In the genomic region with DNA sequence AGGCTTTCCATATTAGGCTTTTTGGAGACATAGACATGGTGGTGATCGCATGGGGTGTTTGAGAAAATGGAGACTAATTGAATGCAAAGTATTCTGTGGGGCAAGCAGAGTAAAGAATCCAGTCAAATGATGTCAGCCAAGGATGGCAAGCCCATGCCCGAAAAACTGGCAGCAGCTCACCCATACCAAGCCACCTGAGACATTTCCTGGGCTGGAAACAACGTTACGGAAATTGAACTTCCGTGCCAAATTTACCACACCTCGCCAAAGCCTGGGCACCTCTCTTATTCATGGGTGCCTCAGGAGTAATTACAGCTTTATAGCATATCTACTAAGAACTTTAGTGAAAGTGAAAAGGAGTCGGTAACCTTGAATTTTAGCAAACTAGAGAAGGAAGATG, we compare ENCODE assay signal across 20 cellular contexts.
DNase-seq lines count a peak whose midpoint lies in the region; ATAC-seq and TF ChIP-seq lines count a peak whose summit lies in the region.
"Had no signal": no experiment of that assay in that cellular context is flagged by ENCODE, and none has a peak within 500 bp of the region (broad histone marks: within the 10 kb centered on the region; RNA-seq: fewer than 3 reads in every experiment).

No MANE protein-coding gene starts in this region.

- no peaks in the 10 kb centered on the region for H3K27me3 ChIP-seq in SJSA1 (replicated peaks)
- H3K27me3 ChIP-seq in osteoblast (ENCODE audit: insufficient read depth, low read length), result no peaks in the 10 kb centered on the region
- H3K27me3 ChIP-seq in thoracic aorta (replicated peaks; ENCODE audit: insufficient read depth), result no peaks in the 10 kb centered on the region
- H3K27me3 ChIP-seq: MG63 had no signal

- H3K79me2 ChIP-seq in osteoblast (ENCODE audit: insufficient read depth, low read length), result peaks cover 96% of the 10 kb centered on the region

- H3K4me2 ChIP-seq in osteoblast (ENCODE audit: insufficient read depth, low read length), result no peak overlapping the region

- no peaks in the 10 kb centered on the region for H3K9me3 ChIP-seq in SJSA1 (replicated peaks)
- no peaks in the 10 kb centered on the region for H3K9me3 ChIP-seq in osteoblast (ENCODE audit: low read depth, low read length)
- H3K9me3 ChIP-seq in thoracic aorta, result no peaks in the 10 kb centered on the region
- H3K9me3 ChIP-seq: MG63, neutrophil had no signal

- H3K4me3 ChIP-seq in SJSA1 (no peak overlapping the region), epithelial cell of esophagus (ENCODE audit: low read length) (no peak overlapping the region), osteoblast (ENCODE audit: insufficient read depth, low read length) (no peak overlapping the region), thoracic aorta (peak overlapping the region; percentile 35)
- H3K4me3 ChIP-seq: MG63 had no signal

- H2AFZ ChIP-seq in osteoblast (ENCODE audit: low read length), result no peak overlapping the region

- DNase-seq in SJSA1 (ENCODE audit: low read depth in 1 of 2, low spot score in 2 of 2), result no peak
- DNase-seq in epithelial cell of esophagus (ENCODE audit: low read depth), result peak; percentile 89
- DNase-seq in osteoblast (ENCODE audit: insufficient read length, low spot score, missing footprints), result no peak
- no peak for DNase-seq in thoracic aorta (ENCODE audit: low spot score)
- DNase-seq in activated gamma-delta T cell treated with Interleukin-2 at 50 U/mL for 16 hours, result no peak
- DNase-seq: activated B cell treated with CpG ODN at 0.5 μM for 24 hours; activated CD4-positive, alpha-beta memory T cell treated with anti-CD3 and anti-CD28 coated beads, Interleukin-2, amount 10 ng/mL, durations not matched to agents 7 days and 5 days; activated naive CD4-positive, alpha-beta T cell treated with anti-CD3 and anti-CD28 coated beads for 36 hours; MG63; NCI-H1694; NCI-H2227 treated with DMSO at 0.1 percent for 48 hours; NCI-H774; OCI-M1; T-helper 2 cell had no signal

- TF ChIP-seq CTCF in epithelial cell of esophagus (IDR thresholded peaks at IDR 0.05; ENCODE audit: insufficient read depth, low read depth, low read length, missing control alignments), result no peak
- no peak for TF ChIP-seq CTCF in osteoblast (IDR thresholded peaks at IDR 0.05; ENCODE audit: extremely low read depth, low read depth, low read length)
- TF ChIP-seq CTCF in thoracic aorta (IDR thresholded peaks at IDR 0.05), result no peak

- H4K20me1 ChIP-seq in osteoblast (ENCODE audit: insufficient read depth, low read length), result peaks cover 49% of the 10 kb centered on the region

- H3K27ac ChIP-seq in SJSA1 (peak overlapping the region; percentile 72), osteoblast (ENCODE audit: low read depth, low read length) (peak overlapping the region; percentile 36), thoracic aorta (peak overlapping the region; percentile 94 to 99)
- H3K27ac ChIP-seq: neutrophil had no signal

- ATAC-seq in thoracic aorta (ENCODE audit: insufficient number of reproducible peaks, low FRiP score, low read depth) (no peak), HG02973 (IDR thresholded peaks at IDR 0.05; ENCODE audit: unreplicated experiment) (no peak), GM18498 (IDR thresholded peaks at IDR 0.05; ENCODE audit: unreplicated experiment) (no peak), GM21529 (IDR thresholded peaks at IDR 0.05; ENCODE audit: unreplicated experiment) (no peak)
- ATAC-seq: HepG2; stimulated activated memory B cell treated with anti-CD40 and anti-IgM and Interleukin-4, amounts not matched to agents 10 μg/mL and 1 μg/mL and 100 μg/mL, for 72 hours had no signal

- H3K36me3 ChIP-seq in SJSA1, result peaks cover 50% of the 10 kb centered on the region
- peaks cover 43% of the 10 kb centered on the region for H3K36me3 ChIP-seq in osteoblast (ENCODE audit: insufficient read depth, low read length)
- H3K36me3 ChIP-seq in thoracic aorta, result no peaks in the 10 kb centered on the region
- H3K36me3 ChIP-seq: neutrophil had no signal

- H3K4me1 ChIP-seq in SJSA1 (replicated peaks), result peaks cover 64% of the 10 kb centered on the region
- peaks cover 36% of the 10 kb centered on the region for H3K4me1 ChIP-seq in osteoblast (ENCODE audit: insufficient read depth, low read length)
- peaks cover 61 to 96% of the 10 kb centered on the region in 2 donors for H3K4me1 ChIP-seq in thoracic aorta (ENCODE audit: control insufficient read depth in 1 of 2, low read depth in 2 of 2)

Comparison
In these comparisons a context has a peak if more than half of its experiments do, and no peak if none do; other contexts are left out.
1. H3K27ac ChIP-seq: peak in every context shown above with its lines; median percentile 96 in thoracic aorta; 72 in SJSA1; 36 in osteoblast.